Comparison of ENCODE assay signal across 11 cellular contexts in genomic region chr2:168802825-168803726, GRCh38. TPM values are rescaled to one million over a fixed set of nuclear protein-coding genes. Genes with fewer than 3 reads are reported as not detected.
A peak's percentile ranks its signal among the peaks of the same experiment; 100 is the strongest.
DNase-seq lines count a peak whose midpoint lies in the region; ATAC-seq and TF ChIP-seq lines count a peak whose summit lies in the region.
"Had no signal": no experiment of that assay in that cellular context is flagged by ENCODE, and none has a peak within 500 bp of the region (broad histone marks: within the 10 kb centered on the region; RNA-seq: fewer than 3 reads in every experiment).

No MANE protein-coding gene starts in this region.

- WGBS in SK-N-SH (ENCODE audit: low lambda C conversion rate), result 74% methylated on average over 5 of the region's 5 CpGs
- WGBS in lung, 2 donors, result 52 to 73% methylated on average over 5 of the region's 5 CpGs
- 38 to 52% methylated on average over 5 of the region's 5 CpGs for WGBS in testis, 2 donors

- TF ChIP-seq CTCF in SK-N-SH (IDR thresholded peaks at IDR 0.05) (no peak), coronary artery (IDR thresholded peaks at IDR 0.05) (no peak), lung (IDR thresholded peaks at IDR 0.05; ENCODE audit: control extremely low read depth, extremely low read depth) (no peak), testis (IDR thresholded peaks at IDR 0.05) (no peak)

- TF ChIP-seq RAD21 in SK-N-SH (IDR thresholded peaks at IDR 0.05; ENCODE audit: low read length), result no peak

- TF ChIP-seq EP300 in SK-N-SH (IDR thresholded peaks at IDR 0.05; ENCODE audit: borderline replicate concordance in 1 of 2, low read depth in 1 of 2, low read length in 1 of 2), result no peak

- no peaks in the 10 kb centered on the region for H3K36me3 ChIP-seq in SK-N-SH (replicated peaks in 1 of 2; ENCODE audit: control insufficient read depth in 1 of 2, insufficient read depth in 2 of 2, low read length in 1 of 2)
- H3K36me3 ChIP-seq in lung (ENCODE audit: control insufficient read depth in 2 of 2, insufficient read depth in 2 of 2, low read length in 2 of 2), result no peaks in the 10 kb centered on the region
- H3K36me3 ChIP-seq in testis (ENCODE audit: low read depth, missing control alignments), result no peaks in the 10 kb centered on the region

- H3K4me1 ChIP-seq in SK-N-SH (ENCODE audit: control insufficient read depth in 1 of 2, insufficient read depth in 2 of 2, low read depth in 1 of 2, low read length in 1 of 2), result peaks cover 0 to 2% of the 10 kb centered on the region in 2 experiments; a peak in 1 of 4 replicates
- peaks cover 6 to 12% of the 10 kb centered on the region in 2 donors for H3K4me1 ChIP-seq in lung (ENCODE audit: control insufficient read depth in 2 of 2, insufficient read depth in 2 of 2, low read length in 2 of 2)
- H3K4me1 ChIP-seq in testis, result peaks cover 3% of the 10 kb centered on the region

- no peak overlapping the region for H3K4me2 ChIP-seq in SK-N-SH
- H3K4me2 ChIP-seq: KMS-11 had no signal

- CTCF ChIA-PET in SK-N-SH (lab: Yijun Ruan, JAX), result no interaction called here

- H3K79me2 ChIP-seq in SK-N-SH (ENCODE audit: insufficient read depth), result no peaks in the 10 kb centered on the region

- no peak overlapping the region for H3K9ac ChIP-seq in SK-N-SH
- H3K9ac ChIP-seq: KMS-11 had no signal

- no peak overlapping the region for H2AFZ ChIP-seq in SK-N-SH (ENCODE audit: low read depth)

- no peaks in the 10 kb centered on the region for H3K27me3 ChIP-seq in SK-N-SH (ENCODE audit: insufficient read depth)
- no peaks in the 10 kb centered on the region for H3K27me3 ChIP-seq in lung (ENCODE audit: control insufficient read depth, insufficient read depth)
- H3K27me3 ChIP-seq in testis, result no peaks in the 10 kb centered on the region

- H4K20me1 ChIP-seq in SK-N-SH (ENCODE audit: insufficient read depth), result no peaks in the 10 kb centered on the region

- POLR2A ChIA-PET in SK-N-SH (lab: Yijun Ruan, JAX), result no interaction called here

- H3K9me2 ChIP-seq in SK-N-SH, result no peaks in the 10 kb centered on the region

- intact Hi-C loops in testis (cut with DNase I; ENCODE audit: low total_unique reads), result no loop called here

- no peak overlapping the region for H3K27ac ChIP-seq in SK-N-SH (ENCODE audit: low read depth in 2 of 2, low read length in 1 of 2)
- H3K27ac ChIP-seq in coronary artery, result peak overlapping the region in 1 of 2 donors; percentile 46
- peak overlapping the region; percentile 38 to 84 for H3K27ac ChIP-seq in lung (ENCODE audit: low read depth in 1 of 2, low read length in 1 of 2)
- H3K27ac ChIP-seq in testis, result peak overlapping the region; percentile 71 to 73
- H3K27ac ChIP-seq: KMS-11 had no signal

- TF ChIP-seq POLR2A in testis (IDR thresholded peaks at IDR 0.05), result no peak

- H3F3A ChIP-seq in SK-N-SH (replicated peaks; ENCODE audit: insufficient read depth), result no peaks in the 10 kb centered on the region

- H3K9me3 ChIP-seq in SK-N-SH, result no peaks in the 10 kb centered on the region
- H3K9me3 ChIP-seq in lung (ENCODE audit: control insufficient read depth in 2 of 2, insufficient read depth in 1 of 2, low read length in 1 of 2), result no peaks in the 10 kb centered on the region
- H3K9me3 ChIP-seq in testis, result no peaks in the 10 kb centered on the region

- ATAC-seq in SK-N-SH treated with all-trans-retinoic acid at 6 μM for 48 hours (peak; percentile 16; the same call in 2 of the 3 replicates), lung (ENCODE audit: insufficient read depth, low FRiP score) (no peak), GM21381 (IDR thresholded peaks at IDR 0.05; ENCODE audit: unreplicated experiment) (no peak)

- H3K4me3 ChIP-seq in SK-N-SH (ENCODE audit: low read depth in 2 of 2, low read length in 1 of 2) (no peak overlapping the region), coronary artery (peak overlapping the region; percentile 45), lung (peak overlapping the region; percentile 50), testis (peak overlapping the region; percentile 29 to 37)

- DNase-seq in SK-N-SH (no peak), coronary artery (ENCODE audit: low spot score) (no peak), lung (ENCODE audit: low spot score) (no peak), testis (no peak), NCI-H226 (no peak), MV-4-11 (lab: John Stamatoyannopoulos, UW) (no peak)
- DNase-seq: activated naive CD4-positive, alpha-beta T cell treated with anti-CD3 and anti-CD28 coated beads, Interleukin-2, amount 50 U/mL, for 16 hours had no signal

TF ChIP-seq in SK-N-SH treated with all-trans-retinoic acid at 6 μM for 48 hours, 23 proteins besides CTCF, POLR2A, EP300 and RAD21 (continues in another document):
- TF ChIP-seq TSHZ2 (CRISPR knock-in tag; IDR thresholded peaks at IDR 0.05) (no peak), SNAI2 (CRISPR knock-in tag; IDR thresholded peaks at IDR 0.05) (no peak), ZNF70 (CRISPR knock-in tag; IDR thresholded peaks at IDR 0.05) (no peak), CSDC2 (CRISPR knock-in tag; IDR thresholded peaks at IDR 0.05) (no peak), RARB (CRISPR knock-in tag; IDR thresholded peaks at IDR 0.05) (no peak), OSR1 (CRISPR knock-in tag; IDR thresholded peaks at IDR 0.05) (no peak), ISL1 (CRISPR knock-in tag; IDR thresholded peaks at IDR 0.05) (no peak), ZNF565 (CRISPR knock-in tag; conservative IDR thresholded peaks at IDR 0.05; ENCODE audit: low read depth) (no peak)

TF ChIP-seq in SK-N-SH, 30 proteins besides CTCF, POLR2A, EP300 and RAD21:
- TF ChIP-seq USF1 (IDR thresholded peaks at IDR 0.05; ENCODE audit: borderline replicate concordance, low read depth) (no peak), ELF1 (IDR thresholded peaks at IDR 0.05) (no peak), SMC3 (IDR thresholded peaks at IDR 0.05; ENCODE audit: low read depth, low read length) (no peak), REST (IDR thresholded peaks at IDR 0.05; ENCODE audit: low read depth, low read length) (no peak), RCOR1 (IDR thresholded peaks at IDR 0.05; ENCODE audit: low read length) (no peak), POLR2AphosphoS5 (IDR thresholded peaks at IDR 0.05; ENCODE audit: low read depth, low read length) (no peak), ZBTB33 (IDR thresholded peaks at IDR 0.05; ENCODE audit: borderline replicate concordance, low read depth) (no peak), RFX5 (IDR thresholded peaks at IDR 0.05; ENCODE audit: low read length) (no peak), FOXM1 (IDR thresholded peaks at IDR 0.05; ENCODE audit: low read depth) (no peak)

RNA-seq across cellular contexts. Expression of gene NOSTRIN, which starts 0.6 kb away (rescaled TPM):
- polyA plus RNA-seq in SK-N-SH (2012; rRNA removed) (not detected in 2 replicates), lung (10 to 100 TPM; 15.5 to 38.1 TPM), testis (ENCODE audit: insufficient read depth, low read depth, low replicate concordance) (28.9 TPM)
- not detected in 2 replicates for polyA plus RNA-seq in SK-N-SH (2012; cell fraction: cytosol; rRNA removed)
- polyA plus RNA-seq in SK-N-SH (2012; cell fraction: nucleus; rRNA removed), result not detected in 2 replicates
- total RNA-seq in lung (10 to 100 TPM; 29.2 to 57.5 TPM), testis (10 to 100 TPM; 93.8 to 99.8 TPM)
- total RNA-seq: T-helper 1 cell treated with Interleukin-12 subunit alpha and Interleukin-12 subunit beta and Interleukin-4 antibody, amounts not matched to agents 30 ng/mL and 1 ng/mL, for 36 hours had no signal

Comparison
In these comparisons a context has a peak if more than half of its experiments do, and no peak if none do; other contexts are left out.
1. H3K27ac ChIP-seq: peak in lung (2 of 2) and testis (2 of 2); none in SK-N-SH (0 of 2).
2. H3K4me3 ChIP-seq: peak in coronary artery (single experiment), lung (single experiment) and testis (2 of 2); none in SK-N-SH (0 of 2).
3. RNA of gene NOSTRIN, which starts 0.6 kb away (polyA plus RNA-seq): 15.5 to 38.1 TPM in lung and 28.9 TPM in testis (single experiment); not detected in SK-N-SH; every median in the first group is over 10 times any median in the second.